Comparison of ENCODE assay signal across 26 cellular contexts in genomic region chr1:87796521-87796920, GRCh38.
A peak's percentile ranks its signal among the peaks of the same experiment; 100 is the strongest.
DNase-seq lines count a peak whose midpoint lies in the region; ATAC-seq and TF ChIP-seq lines count a peak whose summit lies in the region.
"Had no signal": no experiment of that assay in that cellular context is flagged by ENCODE, and none has a peak within 500 bp of the region (broad histone marks: within the 10 kb centered on the region; RNA-seq: fewer than 3 reads in every experiment).

No MANE protein-coding gene starts in this region.

- H3K4me3 ChIP-seq in IMR-90 (ENCODE audit: insufficient read depth, low read depth, low read length) (no peak overlapping the region), neural cell (ENCODE audit: low read length) (no peak overlapping the region), upper lobe of right lung (no peak overlapping the region)
- H3K4me3 ChIP-seq: GM23248, Peyer's patch, psoas muscle, SJCRH30, testis had no signal

- H3K4me1 ChIP-seq in IMR-90 (ENCODE audit: control insufficient read depth, insufficient read depth, low read length) (peaks cover 10% of the 10 kb centered on the region), upper lobe of right lung (no peaks in the 10 kb centered on the region)
- H3K4me1 ChIP-seq: psoas muscle had no signal

- TF ChIP-seq RAD21 in IMR-90 (IDR thresholded peaks at IDR 0.05; ENCODE audit: low read length): no peak
- TF ChIP-seq RAD21 in neural cell (conservative IDR thresholded peaks at IDR 0.05): no peak

- no CpG with 5 or more reads among the region's 9 CpGs for WGBS in IMR-90 (ENCODE audit: extremely low coverage in 2 of 2, insufficient read length in 1 of 2), 2 experiments

- 0 out of 4 replicates have a peak, but pooled peaks cover 0 to 3% of the 10 kb centered on the region in 2 experiments for H3K79me1 ChIP-seq in IMR-90 (ENCODE audit: low read depth in 1 of 2, low read length in 2 of 2)

- no peak overlapping the region for H2AK9ac ChIP-seq in IMR-90 (replicated peaks; ENCODE audit: low read depth, low read length, poor library complexity)

- TF ChIP-seq CTCF in IMR-90 (conservative IDR thresholded peaks at IDR 0.05; ENCODE audit: low read depth, low read length): no peak
- TF ChIP-seq CTCF in neural cell (IDR thresholded peaks at IDR 0.05; ENCODE audit: poor library complexity, severe bottlenecking): no peak
- no peak for TF ChIP-seq CTCF in upper lobe of right lung (IDR thresholded peaks at IDR 0.05)

- CTCF ChIA-PET in IMR-90 (lab: Yijun Ruan, JAX): interaction anchor here (0.6 kb wide), 1 partner anchor 228 kb away, joined by 3 read pairs; no protein-coding TSS in a partner anchor

- TF ChIP-seq POLR2A in IMR-90 (IDR thresholded peaks at IDR 0.05; ENCODE audit: low read depth, low read length): no peak

- intact Hi-C loops in IMR-90 (cut with micrococcal nuclease): no loop called here
- intact Hi-C loops in upper lobe of right lung (cut with DNase I): no loop called here

- H3K36me3 ChIP-seq in IMR-90 (ENCODE audit: control insufficient read depth, insufficient read depth, low read length) (no peaks in the 10 kb centered on the region), neural cell (ENCODE audit: insufficient read depth, low read length) (no peaks in the 10 kb centered on the region), upper lobe of right lung (no peaks in the 10 kb centered on the region)
- H3K36me3 ChIP-seq: brain microvascular endothelial cell, neutrophil, Peyer's patch, SJCRH30, WERI-Rb-1 had no signal

- no peaks in the 10 kb centered on the region for H4K20me1 ChIP-seq in IMR-90 (ENCODE audit: insufficient read depth, low read length)
- no peaks in the 10 kb centered on the region for H4K20me1 ChIP-seq in neural cell (ENCODE audit: insufficient read depth)

- H2BK20ac ChIP-seq in IMR-90 (ENCODE audit: low read depth, low read length): no peak overlapping the region

- in situ Hi-C loops in IMR-90 (cut with MboI; ENCODE audit: low sequenced_read_pairs): no loop called here

- H3K9me1 ChIP-seq in IMR-90 (ENCODE audit: insufficient read depth, low read length): peaks cover 6% of the 10 kb centered on the region

- H3K4me2 ChIP-seq in IMR-90 (ENCODE audit: low read depth, low read length) (no peak overlapping the region), neural cell (ENCODE audit: low read length) (no peak overlapping the region)
- H3K4me2 ChIP-seq: KMS-11 had no signal

- 0 out of 2 replicates have a peak overlapping the region, but pooled peaks have one; percentile 19 for H3K14ac ChIP-seq in IMR-90 (replicated peaks; ENCODE audit: low read depth, low read length)

- H3K9me2 ChIP-seq in neural cell (ENCODE audit: insufficient read depth, low read length): no peaks in the 10 kb centered on the region

- no peak overlapping the region; the same call in 1 of the 2 replicates for H3K18ac ChIP-seq in IMR-90 (ENCODE audit: low read depth, low read length)

- peak overlapping the region; percentile 25; the same call in 1 of the 2 replicates for H3K4ac ChIP-seq in IMR-90 (ENCODE audit: low read depth, low read length)

- H3K27me3 ChIP-seq in IMR-90 (ENCODE audit: control insufficient read depth, insufficient read depth, low read length) (no peaks in the 10 kb centered on the region), neural cell (ENCODE audit: insufficient read depth, low read depth, low read length) (no peaks in the 10 kb centered on the region), upper lobe of right lung (no peaks in the 10 kb centered on the region)
- H3K27me3 ChIP-seq: brain microvascular endothelial cell, neutrophil, Peyer's patch, SJCRH30, testis had no signal

- dilution Hi-C loops in IMR-90 (cut with HindIII; ENCODE audit: low sequenced_read_pairs, unreplicated experiment): no loop called here

- no peak overlapping the region for H2BK15ac ChIP-seq in IMR-90 (ENCODE audit: low read depth, low read length)

- H3K79me2 ChIP-seq in neural cell (replicated peaks; ENCODE audit: insufficient read depth, low read length): no peaks in the 10 kb centered on the region

- DNase-seq in IMR-90 (no peak), left kidney (ENCODE audit: low read depth, low spot score) (peak; percentile 60), upper lobe of right lung (no peak), HCEC 1CT (no peak)
- DNase-seq: activated CD4-positive, alpha-beta T cell treated with anti-CD3 and anti-CD28 coated beads, Interleukin-2, amount 10 ng/mL, durations not matched to agents 24 days and 14 days; activated gamma-delta T cell treated with Interleukin-2 at 50 U/mL for 16 hours; activated T-cell treated with anti-CD3 and anti-CD28 coated beads, Interleukin-2, amount 50 U/mL, for 24 hours; brain microvascular endothelial cell; GM23248; MM.1S; NCI-H1417 treated with DMSO at 0.1 percent for 48 hours; NCI-H2081 treated with DMSO at 0.1 percent for 48 hours; NCI-H345; Peyer's patch; psoas muscle; SJCRH30; stimulated activated naive CD4-positive, alpha-beta T cell treated with Interleukin-2 at 50 U/mL for 16 hours; T1000; testis; WERI-Rb-1 had no signal

- H3K23ac ChIP-seq in IMR-90 (ENCODE audit: low read depth, low read length): no peak overlapping the region

- no peak overlapping the region for H3K27ac ChIP-seq in IMR-90 (ENCODE audit: insufficient read depth, low read length)
- peak overlapping the region; percentile 49 for H3K27ac ChIP-seq in neural cell (ENCODE audit: low read length)
- H3K27ac ChIP-seq in upper lobe of right lung: no peak overlapping the region
- H3K27ac ChIP-seq: brain microvascular endothelial cell, C4-2B, GM23248, KMS-11, neutrophil, psoas muscle, SJCRH30, testis, WERI-Rb-1 had no signal

- H2BK5ac ChIP-seq in IMR-90 (ENCODE audit: low read depth, low read length, poor library complexity, severe bottlenecking): peak overlapping the region; percentile 50

- ATAC-seq in IMR-90 (ENCODE audit: low read depth): no peak
- peak; percentile 75 for ATAC-seq in upper lobe of right lung
- no peak for ATAC-seq in HG03280 (IDR thresholded peaks at IDR 0.05; ENCODE audit: unreplicated experiment)
- no peak for ATAC-seq in HG03571 (IDR thresholded peaks at IDR 0.05; ENCODE audit: unreplicated experiment)
- ATAC-seq: psoas muscle had no signal

- no peak overlapping the region for H4K5ac ChIP-seq in IMR-90 (ENCODE audit: low read depth, low read length)

- H4K8ac ChIP-seq in IMR-90 (ENCODE audit: low read depth in 2 of 2, low read length in 2 of 2): peak overlapping the region in 1 of 2 experiments; percentile 14; a peak in 1 of 4 replicates

- H4K91ac ChIP-seq in IMR-90 (ENCODE audit: insufficient read depth, low read depth, low read length): no peak overlapping the region

- H3F3A ChIP-seq in neural cell (ENCODE audit: insufficient read depth, low read length, poor library complexity, severe bottlenecking): no peaks in the 10 kb centered on the region

- 0 out of 2 replicates have a peak overlapping the region, but pooled peaks have one; percentile 11 for H2BK120ac ChIP-seq in IMR-90 (ENCODE audit: low read depth, low read length)

- H3K9ac ChIP-seq in IMR-90 (ENCODE audit: low read depth, low read length) (no peak overlapping the region), neural cell (ENCODE audit: low read length) (no peak overlapping the region)
- H3K9ac ChIP-seq: GM23248, KMS-11 had no signal

- H3K9me3 ChIP-seq in IMR-90 (ENCODE audit: control insufficient read depth, insufficient read depth, low read length) (no peaks in the 10 kb centered on the region), neural cell (ENCODE audit: low read length) (no peaks in the 10 kb centered on the region), upper lobe of right lung (no peaks in the 10 kb centered on the region)
- H3K9me3 ChIP-seq: neutrophil, Peyer's patch, psoas muscle, SJCRH30, testis had no signal

- H3K56ac ChIP-seq in IMR-90 (ENCODE audit: extremely low read depth, insufficient read depth, low read length): no peak overlapping the region

- BruUV-seq in IMR-90 (replicated peaks; lab: Mats Ljungman, UMichigan): no TSS peak

- H2AFZ ChIP-seq in IMR-90 (replicated peaks; ENCODE audit: low read length, poor library complexity) (no peak overlapping the region), neural cell (ENCODE audit: low read depth, low read length) (no peak overlapping the region)
- H2AFZ ChIP-seq: GM23248 had no signal

- H2AK5ac ChIP-seq in IMR-90 (ENCODE audit: low read depth, low read length): 0 out of 2 replicates have a peak overlapping the region, but pooled peaks have one; percentile 10

- peak; percentile 90 for TF ChIP-seq EP300 in neural cell (conservative IDR thresholded peaks at IDR 0.05; ENCODE audit: poor library complexity, severe bottlenecking)

- POLR2A ChIA-PET in IMR-90 (lab: Charles Lee; ENCODE audit: unreplicated experiment): no interaction called here

TF ChIP-seq in IMR-90, 13 proteins besides CTCF, POLR2A, EP300 and RAD21 (continues in another document):
- no peak for TF ChIP-seq MAZ (IDR thresholded peaks at IDR 0.05; ENCODE audit: borderline replicate concordance, low read depth, low read length)
- no peak for TF ChIP-seq RFX5 (IDR thresholded peaks at IDR 0.05; ENCODE audit: low read depth, low read length)
- no peak for TF ChIP-seq SMC3 (IDR thresholded peaks at IDR 0.05; ENCODE audit: low read depth, low read length)
- TF ChIP-seq RCOR1 (IDR thresholded peaks at IDR 0.05; ENCODE audit: insufficient replicate concordance, low read length): no peak
- TF ChIP-seq MXI1 (IDR thresholded peaks at IDR 0.05; ENCODE audit: borderline replicate concordance, low read depth, low read length): no peak

TF ChIP-seq in neural cell, 6 proteins besides CTCF, POLR2A, EP300 and RAD21 (continues in another document):
- TF ChIP-seq SMC3 (conservative IDR thresholded peaks at IDR 0.05; ENCODE audit: poor library complexity) (no peak), EZH2 (IDR thresholded peaks at IDR 0.05; ENCODE audit: borderline replicate concordance, insufficient read depth, low read length, poor library complexity, severe bottlenecking) (no peak)
